8 cellular contexts compared by ENCODE assay signal in the genomic region with DNA sequence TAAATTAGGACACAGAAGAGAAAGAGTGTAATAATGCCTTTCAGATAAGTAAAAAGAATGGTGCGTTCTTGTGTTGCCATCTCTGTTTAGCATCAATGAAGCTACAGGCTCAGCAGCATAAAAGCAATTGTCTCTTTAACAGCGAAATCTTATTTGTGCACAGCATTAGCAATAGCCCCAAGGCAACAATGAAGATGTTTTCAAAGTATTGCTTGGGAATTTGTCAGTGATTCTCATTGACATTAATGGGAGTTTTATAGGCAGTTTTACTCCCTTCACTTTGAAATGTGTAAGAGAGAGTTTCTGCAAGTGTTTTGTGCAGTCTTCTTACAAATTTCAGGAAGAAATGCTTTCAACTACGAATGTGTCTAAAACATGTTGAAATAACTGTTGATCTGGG.
"Had no signal": no experiment of that assay in that cellular context is flagged by ENCODE, and none has a peak within 500 bp of the region (broad histone marks: within the 10 kb centered on the region; RNA-seq: fewer than 3 reads in every experiment).

No MANE protein-coding gene starts in this region.

- H3K36me3 Mint-ChIP-seq: IgD-negative memory B cell had no signal

- H3K4me1 Mint-ChIP-seq: H9, IgD-negative memory B cell had no signal

- H3K27me3 Mint-ChIP-seq: IgD-negative memory B cell had no signal

- H3K4me3 Mint-ChIP-seq: H9, HFFc6, IgD-negative memory B cell had no signal

- DNase-seq: GOT3, H9, HFFc6, KBM-7 had no signal

- H3K27ac ChIP-seq: HL-60 had no signal

- H3K27ac Mint-ChIP-seq: H9, HFFc6, IgD-negative memory B cell had no signal

- H3K9me3 Mint-ChIP-seq: H9, HFFc6 had no signal

- ATAC-seq: HCT116, HepG2 had no signal
